13 cellular contexts compared by ENCODE assay signal in the genomic region with DNA sequence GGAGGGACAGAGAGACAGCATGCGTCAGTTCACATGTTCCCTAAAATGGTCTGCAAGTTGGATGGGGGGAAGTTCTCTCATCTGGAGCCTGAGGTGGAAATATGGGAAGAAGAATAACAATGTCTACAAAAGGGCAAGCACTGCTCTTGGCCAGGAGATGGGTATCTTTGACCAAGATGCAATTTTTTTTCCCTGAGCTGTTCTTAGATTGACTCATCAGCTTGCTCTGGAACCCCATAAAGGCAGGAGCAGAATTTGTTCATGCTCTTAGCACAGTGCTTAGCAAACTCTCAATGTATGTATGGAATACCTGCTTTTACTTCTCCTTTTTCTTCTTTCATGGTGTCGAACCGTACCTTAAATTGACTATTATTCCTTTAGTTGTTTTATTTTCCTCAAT.
DNase-seq lines count a peak whose midpoint lies in the region; ATAC-seq, FAIRE-seq and TF ChIP-seq lines count a peak whose summit lies in the region.
"Had no signal": no experiment of that assay in that cellular context is flagged by ENCODE, and none has a peak within 500 bp of the region (broad histone marks: within the 10 kb centered on the region; RNA-seq: fewer than 3 reads in every experiment).

No MANE protein-coding gene starts in this region.

- H3K9me3 ChIP-seq in GM12878 (replicated peaks; ENCODE audit: control insufficient read depth, insufficient read depth, low read length): no peaks in the 10 kb centered on the region
- H3K9me3 ChIP-seq: HAP-1, neutrophil had no signal

- H3K27me3 ChIP-seq in GM12878 (replicated peaks in 1 of 2; ENCODE audit: control insufficient read depth in 2 of 2, insufficient read depth in 2 of 2, low read length in 1 of 2): no peaks in the 10 kb centered on the region
- H3K27me3 ChIP-seq: neutrophil had no signal

- H3K9ac ChIP-seq in GM12878 (ENCODE audit: control insufficient read depth, insufficient read depth, low read length): 0 out of 2 replicates have a peak overlapping the region, but pooled peaks have one; percentile 8

- TF ChIP-seq CTCF in GM10266 (IDR thresholded peaks at IDR 0.05; ENCODE audit: control insufficient read depth, insufficient read depth, low read depth, missing control alignments) (peak; percentile 37), GM20000 (IDR thresholded peaks at IDR 0.05; ENCODE audit: extremely low read depth, missing control alignments) (peak; percentile 25), GM12878 (IDR thresholded peaks at IDR 0.05 in 2 of 3, conservative IDR thresholded peaks at IDR 0.05 in 1 of 3; ENCODE audit: control insufficient read depth in 2 of 3, extremely low read depth in 1 of 3, insufficient read depth in 1 of 3, low read depth in 3 of 3, low read length in 3 of 3) (peak; percentile 21 to 55 (median 48); a peak in 5 of 6 replicates)

- SMC1A ChIA-PET in GM12878 (lab: Charles Lee; ENCODE audit: uncharacterized antibody, unreplicated experiment): interaction anchor here (1.0 to 6.5 kb wide), 6 partner anchors 31 to 190 kb away, joined by 3 to 33 read pairs (median 3); no protein-coding TSS in a partner anchor

- ATAC-seq in HG03103 (IDR thresholded peaks at IDR 0.05; ENCODE audit: low read depth, unreplicated experiment) (peak; percentile 44), GM12878 (peak; percentile 56), HG03097 (IDR thresholded peaks at IDR 0.05; ENCODE audit: low FRiP score, unreplicated experiment) (no peak)
- ATAC-seq: Right ventricle myocardium inferior had no signal

- peak; percentile 79 for TF ChIP-seq RAD21 in GM12878 (IDR thresholded peaks at IDR 0.05; ENCODE audit: insufficient read depth, low read depth, low read length)

- no peaks in the 10 kb centered on the region for H3K36me3 ChIP-seq in GM12878 (ENCODE audit: control insufficient read depth in 2 of 2, insufficient read depth in 2 of 2, low read length in 1 of 2)
- H3K36me3 ChIP-seq: HAP-1, neutrophil had no signal

- 0% methylated on average over 3 of the region's 3 CpGs for WGBS in GM12878 (ENCODE audit: insufficient coverage, insufficient replicate concordance, low lambda C conversion rate, missing lambda C conversion rate)

- H2AFZ ChIP-seq in GM12878 (ENCODE audit: control insufficient read depth, low read depth, low read length): peak overlapping the region; percentile 5; the same call in 1 of the 2 replicates

- in situ Hi-C loops in GM12878 (cut with MboI): no loop called here

- H3K4me1 ChIP-seq in GM12878 (ENCODE audit: control insufficient read depth, insufficient read depth, low read length): peaks cover 50% of the 10 kb centered on the region
- H3K4me1 ChIP-seq: HAP-1 had no signal

- no peak for TF ChIP-seq EP300 in GM12878 (IDR thresholded peaks at IDR 0.05; ENCODE audit: borderline replicate concordance in 1 of 2, control insufficient read depth in 1 of 2, low read depth in 2 of 2, low read length in 2 of 2)

- H3K27ac ChIP-seq in GM12878 (ENCODE audit: control insufficient read depth, insufficient read depth): peak overlapping the region; percentile 88
- H3K27ac ChIP-seq: neutrophil had no signal

- peak overlapping the region; percentile 80 for H3K4me2 ChIP-seq in GM12878 (ENCODE audit: control insufficient read depth, insufficient read depth)

- no peaks in the 10 kb centered on the region for H3K79me2 ChIP-seq in GM12878 (ENCODE audit: control insufficient read depth, insufficient read depth, low read length)

- FAIRE-seq in GM12878 (lab: Jason Lieb, UNC): peak; percentile 91

- no peak for TF ChIP-seq POLR2A in GM12878 (IDR thresholded peaks at IDR 0.05; ENCODE audit: low read depth, low read length)

- intact Hi-C loops in GM12878 (cut with micrococcal nuclease; ENCODE audit: unreplicated experiment): loop anchor here (1.0 to 5.0 kb wide), 4 partner anchors 66 to 313 kb away; partner anchors contain the start of gene LSM6

- H3K4me3 ChIP-seq in GM12878: 0 out of 2 replicates have a peak overlapping the region, but pooled peaks have one; percentile 56
- H3K4me3 ChIP-seq: HAP-1 had no signal

- RAD21 ChIA-PET in GM12878 (lab: Charles Lee; ENCODE audit: unreplicated experiment): interaction anchor here (0.9 to 2.1 kb wide), 8 partner anchors 22 to 1068 kb away, joined by 3 to 6 read pairs (median 5); no protein-coding TSS in a partner anchor

- CTCF ChIA-PET in GM12878 (lab: Yijun Ruan, JAX): interaction anchor here (0.6 to 2.5 kb wide), 7 partner anchors 21 to 305 kb away, joined by 3 to 11 read pairs (median 3); no protein-coding TSS in a partner anchor

- no peaks in the 10 kb centered on the region for H4K20me1 ChIP-seq in GM12878 (ENCODE audit: control insufficient read depth, insufficient read depth)

- DNase-seq in GM10266 (ENCODE audit: extremely low spot score) (no peak), GM20000 (ENCODE audit: low spot score) (no peak), GM12878 (ENCODE audit: low read depth, low spot score) (peak; percentile 48), DMS114 treated with DMSO at 0.1 percent for 48 hours (lab: John Stamatoyannopoulos, UW; ENCODE audit: unreplicated experiment) (no peak), NCI-H2196 (lab: John Stamatoyannopoulos, UW; ENCODE audit: unreplicated experiment) (no peak), activated gamma-delta T cell (lab: John Stamatoyannopoulos, UW) (no peak)
- DNase-seq: CD4-positive, alpha-beta T cell; NCI-H1417 treated with DMSO at 0.1 percent for 48 hours had no signal

- no TSS peak for BruUV-seq in GM12878 (replicated peaks; lab: Mats Ljungman, UMichigan)

- POLR2A ChIA-PET in GM12878 (lab: Charles Lee): no interaction called here

TF ChIP-seq in GM12878, 131 proteins besides CTCF, POLR2A, EP300 and RAD21:
- TF ChIP-seq ELK1 (IDR thresholded peaks at IDR 0.05; ENCODE audit: low read depth, low read length) (no peak), CBX5 (IDR thresholded peaks at IDR 0.05; ENCODE audit: low read depth) (peak; percentile 29; the same call in 1 of the 2 replicates), JUND (IDR thresholded peaks at IDR 0.05; ENCODE audit: low read depth, low read length) (peak; percentile 26; the same call in 1 of the 2 replicates), JUNB (IDR thresholded peaks at IDR 0.05) (peak; percentile 93), IKZF2 (IDR thresholded peaks at IDR 0.05) (peak; percentile 43 to 48; a peak in 3 of 4 replicates), RUNX3 (IDR thresholded peaks at IDR 0.05; ENCODE audit: low read length) (peak; percentile 32; the same call in 1 of the 2 replicates), ETV6 (conservative IDR thresholded peaks at IDR 0.05 in 1 of 2, IDR thresholded peaks at IDR 0.05 in 1 of 2; ENCODE audit: borderline replicate concordance in 1 of 2, low read depth in 1 of 2) (peak in 1 of 2 experiments; percentile 18; a peak in 1 of 4 replicates), TCF7 (IDR thresholded peaks at IDR 0.05; ENCODE audit: borderline replicate concordance) (no peak), EED (IDR thresholded peaks at IDR 0.05; ENCODE audit: low read depth) (peak; percentile 48), SREBF1 (IDR thresholded peaks at IDR 0.05; ENCODE audit: low read length) (no peak), IRF4 (IDR thresholded peaks at IDR 0.05; ENCODE audit: low read depth, low read length) (peak; percentile 99), KDM1A (IDR thresholded peaks at IDR 0.05; ENCODE audit: borderline replicate concordance) (no peak), IKZF1 (conservative IDR thresholded peaks at IDR 0.05) (0 out of 2 replicates have a peak, but pooled peaks have one; percentile 9), SMC3 (IDR thresholded peaks at IDR 0.05; ENCODE audit: borderline replicate concordance, low read length) (peak; percentile 41; the same call in 1 of the 2 replicates)
- TF ChIP-seq, protein P1, sequence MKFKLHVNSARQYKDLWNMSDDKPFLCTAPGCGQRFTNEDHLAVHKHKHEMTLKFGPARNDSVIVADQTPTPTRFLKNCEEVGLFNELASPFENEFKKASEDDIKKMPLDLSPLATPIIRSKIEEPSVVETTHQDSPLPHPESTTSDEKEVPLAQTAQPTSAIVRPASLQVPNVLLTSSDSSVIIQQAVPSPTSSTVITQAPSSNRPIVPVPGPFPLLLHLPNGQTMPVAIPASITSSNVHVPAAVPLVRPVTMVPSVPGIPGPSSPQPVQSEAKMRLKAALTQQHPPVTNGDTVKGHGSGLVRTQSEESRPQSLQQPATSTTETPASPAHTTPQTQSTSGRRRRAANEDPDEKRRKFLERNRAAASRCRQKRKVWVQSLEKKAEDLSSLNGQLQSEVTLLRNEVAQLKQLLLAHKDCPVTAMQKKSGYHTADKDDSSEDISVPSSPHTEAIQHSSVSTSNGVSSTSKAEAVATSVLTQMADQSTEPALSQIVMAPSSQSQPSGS (IDR thresholded peaks at IDR 0.05; ENCODE audit: low read length): peak; percentile 27; the same call in 1 of the 2 replicates
- TF ChIP-seq, protein P2, sequence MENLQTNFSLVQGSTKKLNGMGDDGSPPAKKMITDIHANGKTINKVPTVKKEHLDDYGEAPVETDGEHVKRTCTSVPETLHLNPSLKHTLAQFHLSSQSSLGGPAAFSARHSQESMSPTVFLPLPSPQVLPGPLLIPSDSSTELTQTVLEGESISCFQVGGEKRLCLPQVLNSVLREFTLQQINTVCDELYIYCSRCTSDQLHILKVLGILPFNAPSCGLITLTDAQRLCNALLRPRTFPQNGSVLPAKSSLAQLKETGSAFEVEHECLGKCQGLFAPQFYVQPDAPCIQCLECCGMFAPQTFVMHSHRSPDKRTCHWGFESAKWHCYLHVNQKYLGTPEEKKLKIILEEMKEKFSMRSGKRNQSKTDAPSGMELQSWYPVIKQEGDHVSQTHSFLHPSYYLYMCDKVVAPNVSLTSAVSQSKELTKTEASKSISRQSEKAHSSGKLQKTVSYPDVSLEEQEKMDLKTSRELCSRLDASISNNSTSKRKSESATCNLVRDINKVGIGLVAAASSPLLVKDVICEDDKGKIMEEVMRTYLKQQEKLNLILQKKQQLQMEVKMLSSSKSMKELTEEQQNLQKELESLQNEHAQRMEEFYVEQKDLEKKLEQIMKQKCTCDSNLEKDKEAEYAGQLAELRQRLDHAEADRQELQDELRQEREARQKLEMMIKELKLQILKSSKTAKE (IDR thresholded peaks at IDR 0.05; ENCODE audit: low read depth, poor library complexity, severe bottlenecking): peak; percentile 15
